Comparison of ENCODE assay signal across 14 cellular contexts in the genomic region with DNA sequence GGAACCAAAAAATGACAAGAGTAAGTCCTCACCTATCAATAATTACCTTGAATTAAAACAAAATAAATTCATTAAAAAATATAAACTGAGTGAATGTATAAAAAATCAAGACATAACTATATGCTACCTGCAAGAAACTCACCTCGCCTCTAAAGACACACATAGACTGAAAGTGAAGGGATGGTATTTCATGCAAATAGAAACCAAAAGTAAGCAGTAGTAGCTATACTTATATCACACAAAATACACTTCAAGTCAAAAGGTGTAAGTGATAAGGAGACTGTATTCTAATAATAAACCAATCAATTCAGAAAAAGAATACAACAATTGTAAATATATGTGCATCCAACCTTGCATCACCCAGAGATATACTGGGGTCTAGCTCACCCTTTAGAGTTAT.
DNase-seq lines count a peak whose midpoint lies in the region; ATAC-seq and TF ChIP-seq lines count a peak whose summit lies in the region.
"Had no signal": no experiment of that assay in that cellular context is flagged by ENCODE, and none has a peak within 500 bp of the region (broad histone marks: within the 10 kb centered on the region; RNA-seq: fewer than 3 reads in every experiment).

No MANE protein-coding gene starts in this region.

- ATAC-seq in GM18870 (IDR thresholded peaks at IDR 0.05; ENCODE audit: unreplicated experiment) (peak; percentile 94), GM21528 (IDR thresholded peaks at IDR 0.05; ENCODE audit: low FRiP score, unreplicated experiment) (peak; percentile 94), HG02981 (IDR thresholded peaks at IDR 0.05; ENCODE audit: unreplicated experiment) (peak; percentile 79), HG03558 (IDR thresholded peaks at IDR 0.05; ENCODE audit: extremely low read depth, unreplicated experiment) (peak; percentile 69)

- intact Hi-C loops in prostate gland (cut with DNase I), result no loop called here

- H3K4me1 ChIP-seq in prostate gland (replicated peaks), result no peaks in the 10 kb centered on the region
- H3K4me1 ChIP-seq: adrenal gland, BLaER1 had no signal

- H3K27me3 ChIP-seq in prostate gland (replicated peaks; ENCODE audit: insufficient read depth), result no peaks in the 10 kb centered on the region
- H3K27me3 ChIP-seq: BLaER1 had no signal

- 93% methylated on average over 1 of the region's 1 CpG for WGBS in prostate gland

- H3K36me3 ChIP-seq in prostate gland, result no peaks in the 10 kb centered on the region
- H3K36me3 ChIP-seq: adrenal gland, BLaER1 had no signal

- no peak overlapping the region for H3K27ac ChIP-seq in prostate gland
- H3K27ac ChIP-seq: adrenal gland, BLaER1 had no signal

- DNase-seq in prostate gland (ENCODE audit: low spot score), result no peak
- no peak for DNase-seq in NK-92 treated with Interleukin-12 subunit alpha and Interleukin-12 subunit beta, amount 100 ng/mL, for 24 hours (lab: John Stamatoyannopoulos, UW)
- DNase-seq in activated naive CD4-positive, alpha-beta T cell (lab: John Stamatoyannopoulos, UW), result no peak
- DNase-seq in dermis blood vessel endothelial cell, result no peak
- DNase-seq: activated B cell treated with CpG ODN at 0.5 μM for 24 hours, adrenal gland, cortex of kidney, NCI-H1436, nephron progenitor cell had no signal

- no peak overlapping the region for H3K4me3 ChIP-seq in prostate gland
- H3K4me3 ChIP-seq: adrenal gland, BLaER1 had no signal

- no peaks in the 10 kb centered on the region for H3K9me3 ChIP-seq in prostate gland
- H3K9me3 ChIP-seq: adrenal gland had no signal

- TF ChIP-seq POLR2A in prostate gland (IDR thresholded peaks at IDR 0.05), result no peak

- TF ChIP-seq CTCF in prostate gland (IDR thresholded peaks at IDR 0.05), result no peak
